In genomic region chr3:184537885-184538599, GRCh38 we compare ENCODE assay signal across 1 cellular context.
TF ChIP-seq lines count a peak whose summit lies in the region.

No MANE protein-coding gene starts in this region.

TF ChIP-seq in GM23338, 12 proteins besides CTCF, POLR2A, EP300 and RAD21:
- TF ChIP-seq, protein P1, sequence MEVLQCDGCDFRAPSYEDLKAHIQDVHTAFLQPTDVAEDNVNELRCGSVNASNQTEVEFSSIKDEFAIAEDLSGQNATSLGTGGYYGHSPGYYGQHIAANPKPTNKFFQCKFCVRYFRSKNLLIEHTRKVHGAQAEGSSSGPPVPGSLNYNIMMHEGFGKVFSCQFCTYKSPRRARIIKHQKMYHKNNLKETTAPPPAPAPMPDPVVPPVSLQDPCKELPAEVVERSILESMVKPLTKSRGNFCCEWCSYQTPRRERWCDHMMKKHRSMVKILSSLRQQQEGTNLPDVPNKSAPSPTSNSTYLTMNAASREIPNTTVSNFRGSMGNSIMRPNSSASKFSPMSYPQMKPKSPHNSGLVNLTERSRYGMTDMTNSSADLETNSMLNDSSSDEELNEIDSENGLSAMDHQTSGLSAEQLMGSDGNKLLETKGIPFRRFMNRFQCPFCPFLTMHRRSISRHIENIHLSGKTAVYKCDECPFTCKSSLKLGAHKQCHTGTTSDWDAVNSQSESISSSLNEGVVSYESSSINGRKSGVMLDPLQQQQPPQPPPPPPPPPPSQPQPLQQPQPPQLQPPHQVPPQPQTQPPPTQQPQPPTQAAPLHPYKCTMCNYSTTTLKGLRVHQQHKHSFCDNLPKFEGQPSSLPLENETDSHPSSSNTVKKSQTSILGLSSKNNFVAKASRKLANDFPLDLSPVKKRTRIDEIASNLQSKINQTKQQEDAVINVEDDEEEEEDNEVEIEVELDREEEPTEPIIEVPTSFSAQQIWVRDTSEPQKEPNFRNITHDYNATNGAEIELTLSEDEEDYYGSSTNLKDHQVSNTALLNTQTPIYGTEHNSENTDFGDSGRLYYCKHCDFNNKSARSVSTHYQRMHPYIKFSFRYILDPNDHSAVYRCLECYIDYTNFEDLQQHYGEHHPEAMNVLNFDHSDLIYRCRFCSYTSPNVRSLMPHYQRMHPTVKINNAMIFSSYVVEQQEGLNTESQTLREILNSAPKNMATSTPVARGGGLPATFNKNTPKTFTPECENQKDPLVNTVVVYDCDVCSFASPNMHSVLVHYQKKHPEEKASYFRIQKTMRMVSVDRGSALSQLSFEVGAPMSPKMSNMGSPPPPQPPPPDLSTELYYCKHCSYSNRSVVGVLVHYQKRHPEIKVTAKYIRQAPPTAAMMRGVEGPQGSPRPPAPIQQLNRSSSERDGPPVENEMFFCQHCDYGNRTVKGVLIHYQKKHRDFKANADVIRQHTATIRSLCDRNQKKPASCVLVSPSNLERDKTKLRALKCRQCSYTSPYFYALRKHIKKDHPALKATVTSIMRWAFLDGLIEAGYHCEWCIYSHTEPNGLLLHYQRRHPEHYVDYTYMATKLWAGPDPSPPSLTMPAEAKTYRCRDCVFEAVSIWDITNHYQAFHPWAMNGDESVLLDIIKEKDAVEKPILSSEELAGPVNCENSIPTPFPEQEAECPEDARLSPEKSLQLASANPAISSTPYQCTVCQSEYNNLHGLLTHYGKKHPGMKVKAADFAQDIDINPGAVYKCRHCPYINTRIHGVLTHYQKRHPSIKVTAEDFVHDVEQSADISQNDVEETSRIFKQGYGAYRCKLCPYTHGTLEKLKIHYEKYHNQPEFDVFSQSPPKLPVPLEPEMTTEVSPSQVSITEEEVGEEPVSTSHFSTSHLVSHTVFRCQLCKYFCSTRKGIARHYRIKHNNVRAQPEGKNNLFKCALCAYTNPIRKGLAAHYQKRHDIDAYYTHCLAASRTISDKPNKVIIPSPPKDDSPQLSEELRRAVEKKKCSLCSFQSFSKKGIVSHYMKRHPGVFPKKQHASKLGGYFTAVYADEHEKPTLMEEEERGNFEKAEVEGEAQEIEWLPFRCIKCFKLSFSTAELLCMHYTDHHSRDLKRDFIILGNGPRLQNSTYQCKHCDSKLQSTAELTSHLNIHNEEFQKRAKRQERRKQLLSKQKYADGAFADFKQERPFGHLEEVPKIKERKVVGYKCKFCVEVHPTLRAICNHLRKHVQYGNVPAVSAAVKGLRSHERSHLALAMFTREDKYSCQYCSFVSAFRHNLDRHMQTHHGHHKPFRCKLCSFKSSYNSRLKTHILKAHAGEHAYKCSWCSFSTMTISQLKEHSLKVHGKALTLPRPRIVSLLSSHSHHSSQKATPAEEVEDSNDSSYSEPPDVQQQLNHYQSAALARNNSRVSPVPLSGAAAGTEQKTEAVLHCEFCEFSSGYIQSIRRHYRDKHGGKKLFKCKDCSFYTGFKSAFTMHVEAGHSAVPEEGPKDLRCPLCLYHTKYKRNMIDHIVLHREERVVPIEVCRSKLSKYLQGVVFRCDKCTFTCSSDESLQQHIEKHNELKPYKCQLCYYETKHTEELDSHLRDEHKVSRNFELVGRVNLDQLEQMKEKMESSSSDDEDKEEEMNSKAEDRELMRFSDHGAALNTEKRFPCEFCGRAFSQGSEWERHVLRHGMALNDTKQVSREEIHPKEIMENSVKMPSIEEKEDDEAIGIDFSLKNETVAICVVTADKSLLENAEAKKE (CRISPR knock-in tag; IDR thresholded peaks at IDR 0.05) = no peak
- TF ChIP-seq CREB1 (CRISPR knock-in tag; IDR thresholded peaks at IDR 0.05; ENCODE audit: low read depth) = no peak
- TF ChIP-seq EZH2phosphoT487 (IDR thresholded peaks at IDR 0.05; ENCODE audit: unreplicated experiment) = no peak
- TF ChIP-seq EZH2 (IDR thresholded peaks at IDR 0.05; ENCODE audit: low read depth, unreplicated experiment) = no peak
- no peak for TF ChIP-seq POLR2AphosphoS5 (IDR thresholded peaks at IDR 0.05; ENCODE audit: low read depth)
- no peak for TF ChIP-seq ZNF114 (CRISPR knock-in tag; IDR thresholded peaks at IDR 0.05)
- TF ChIP-seq JUNB (IDR thresholded peaks at IDR 0.05; ENCODE audit: unreplicated experiment) = no peak
TF ChIP-seq in GM23338: peak in this region for 0.
